1 cellular context compared by ENCODE assay signal in genomic region chr2:130241041-130241707, GRCh38.
TF ChIP-seq lines count a peak whose summit lies in the region.

No MANE protein-coding gene starts in this region.

TF ChIP-seq in K562, 482 proteins besides CTCF, POLR2A, EP300 and RAD21 (continued from another document and continues in another):
- no peak for TF ChIP-seq ZNF655 (CRISPR knock-in tag; IDR thresholded peaks at IDR 0.05)
- no peak for TF ChIP-seq POLR2G (IDR thresholded peaks at IDR 0.05; ENCODE audit: low read depth, low read length)
- TF ChIP-seq ZNF740 (CRISPR knock-in tag; IDR thresholded peaks at IDR 0.05), result no peak
- TF ChIP-seq ZNF740 (tag; IDR thresholded peaks at IDR 0.05), result no peak
- no peak for TF ChIP-seq ZNF511 (CRISPR knock-in tag; IDR thresholded peaks at IDR 0.05)
- TF ChIP-seq RBM14 (IDR thresholded peaks at IDR 0.05; ENCODE audit: borderline replicate concordance, insufficient read depth, low read depth, low read length), result no peak
- no peak for TF ChIP-seq SRF (CRISPR knock-in tag; IDR thresholded peaks at IDR 0.05)
- no peak for TF ChIP-seq ZKSCAN3 (CRISPR knock-in tag; IDR thresholded peaks at IDR 0.05)
- TF ChIP-seq TAF9B (IDR thresholded peaks at IDR 0.05; ENCODE audit: partially characterized antibody), result no peak
- TF ChIP-seq PHB (CRISPR knock-in tag; IDR thresholded peaks at IDR 0.05), result no peak
- TF ChIP-seq BRCA1 (IDR thresholded peaks at IDR 0.05), result no peak
- no peak for TF ChIP-seq BRCA1 (CRISPR knock-in tag; IDR thresholded peaks at IDR 0.05)
- no peak for TF ChIP-seq CEBPZ (IDR thresholded peaks at IDR 0.05; ENCODE audit: borderline replicate concordance, low read depth, low read length)
- TF ChIP-seq BCOR (IDR thresholded peaks at IDR 0.05), result peak; percentile 68
- TF ChIP-seq HDAC3 (IDR thresholded peaks at IDR 0.05; ENCODE audit: borderline replicate concordance, partially characterized antibody), result no peak
- TF ChIP-seq OTX1 (CRISPR knock-in tag; IDR thresholded peaks at IDR 0.05), result no peak
- TF ChIP-seq HBP1 (CRISPR knock-in tag; IDR thresholded peaks at IDR 0.05), result no peak
- peak; percentile 82 for TF ChIP-seq MEIS2 (IDR thresholded peaks at IDR 0.05; ENCODE audit: partially characterized antibody)
- no peak for TF ChIP-seq PYGO2 (tag; IDR thresholded peaks at IDR 0.05)
- no peak for TF ChIP-seq VEZF1 (CRISPR knock-in tag; IDR thresholded peaks at IDR 0.05)
- TF ChIP-seq FOXP1 (CRISPR knock-in tag; IDR thresholded peaks at IDR 0.05), result no peak
- no peak for TF ChIP-seq TSC22D4 (tag; IDR thresholded peaks at IDR 0.05)
- no peak for TF ChIP-seq TEAD1 (CRISPR knock-in tag; IDR thresholded peaks at IDR 0.05)
- TF ChIP-seq ARNT (IDR thresholded peaks at IDR 0.05), result no peak
- TF ChIP-seq FOXA3 (CRISPR knock-in tag; conservative IDR thresholded peaks at IDR 0.05 in 1 of 2, IDR thresholded peaks at IDR 0.05 in 1 of 2), result peak; percentile 71 to 81
- TF ChIP-seq PRDM10 (IDR thresholded peaks at IDR 0.05; ENCODE audit: partially characterized antibody), result peak; percentile 71
- TF ChIP-seq LEF1 (IDR thresholded peaks at IDR 0.05), result peak; percentile 50; the same call in 1 of the 2 replicates
- no peak for TF ChIP-seq CHD2 (IDR thresholded peaks at IDR 0.05; ENCODE audit: low read depth, low read length)
- TF ChIP-seq AFF4 (CRISPR knock-in tag; IDR thresholded peaks at IDR 0.05), result no peak
- TF ChIP-seq POLR2AphosphoS5 (IDR thresholded peaks at IDR 0.05; ENCODE audit: control insufficient read depth, insufficient read depth, low read depth, low read length), result no peak
- no peak for TF ChIP-seq ZNF699 (CRISPR knock-in tag; IDR thresholded peaks at IDR 0.05; ENCODE audit: insufficient replicate concordance)
- no peak for TF ChIP-seq SAP30 (IDR thresholded peaks at IDR 0.05; ENCODE audit: borderline replicate concordance, insufficient read depth, low read depth, low read length, poor library complexity, severe bottlenecking)
- no peak for TF ChIP-seq ETS1 (conservative IDR thresholded peaks at IDR 0.05; ENCODE audit: control insufficient read depth, low read depth, low read length)
- TF ChIP-seq NCOR1 (IDR thresholded peaks at IDR 0.05), result no peak
- TF ChIP-seq FIP1L1 (IDR thresholded peaks at IDR 0.05; ENCODE audit: low read depth, low read length, poor library complexity, severe bottlenecking), result no peak
- no peak for TF ChIP-seq ZNF224 (CRISPR knock-in tag; IDR thresholded peaks at IDR 0.05)
- TF ChIP-seq CHD1 (IDR thresholded peaks at IDR 0.05; ENCODE audit: low read length), result no peak
- no peak for TF ChIP-seq CBFA2T2 (conservative IDR thresholded peaks at IDR 0.05)
- TF ChIP-seq RFX1 (IDR thresholded peaks at IDR 0.05), result no peak
- TF ChIP-seq CC2D1A (IDR thresholded peaks at IDR 0.05), result no peak
- TF ChIP-seq GATA2 (CRISPR knock-in tag; IDR thresholded peaks at IDR 0.05), result no peak
- no peak for TF ChIP-seq IRF9 (tag; IDR thresholded peaks at IDR 0.05)
- TF ChIP-seq BRF2 (IDR thresholded peaks at IDR 0.05; ENCODE audit: borderline replicate concordance, insufficient read depth, insufficient read length), result no peak
- TF ChIP-seq RBM25 (IDR thresholded peaks at IDR 0.05; ENCODE audit: low read depth, low read length, severe bottlenecking), result no peak
